17 cellular contexts compared by ENCODE assay signal in genomic region chr12:16526693-16527092, GRCh38.
A peak's percentile ranks its signal among the peaks of the same experiment; 100 is the strongest.
DNase-seq lines count a peak whose midpoint lies in the region; ATAC-seq, FAIRE-seq and TF ChIP-seq lines count a peak whose summit lies in the region.
"Had no signal": no experiment of that assay in that cellular context is flagged by ENCODE, and none has a peak within 500 bp of the region (broad histone marks: within the 10 kb centered on the region; RNA-seq: fewer than 3 reads in every experiment).

No MANE protein-coding gene starts in this region.

- peak overlapping the region; percentile 91 for H3K9ac ChIP-seq in mesenchymal stem cell (ENCODE audit: low read length)

- H3K9me3 ChIP-seq in mesenchymal stem cell (ENCODE audit: control insufficient read depth, low read length), result no peaks in the 10 kb centered on the region
- H3K9me3 ChIP-seq: ovary, upper lobe of left lung had no signal

- H3K4me3 ChIP-seq in ACC112 (ENCODE audit: low read depth, low read length) (no peak overlapping the region), brain microvascular endothelial cell (ENCODE audit: low read depth, low read length) (no peak overlapping the region), mesenchymal stem cell (ENCODE audit: insufficient read depth in 1 of 2, low read depth in 1 of 2, low read length in 2 of 2) (no peak overlapping the region)
- H3K4me3 ChIP-seq: ovary, upper lobe of left lung had no signal

- H4K8ac ChIP-seq in mesenchymal stem cell (ENCODE audit: low read length), result no peak overlapping the region

- H3K79me1 ChIP-seq in mesenchymal stem cell (replicated peaks; ENCODE audit: low read length, poor library complexity, severe bottlenecking), result no peaks in the 10 kb centered on the region

- no peak overlapping the region for H3K4me2 ChIP-seq in mesenchymal stem cell (ENCODE audit: low read length, poor library complexity, severe bottlenecking)

- H3K27ac ChIP-seq in ACC112 (ENCODE audit: low read depth, low read length) (peak overlapping the region; percentile 81), brain microvascular endothelial cell (no peak overlapping the region), mesenchymal stem cell (ENCODE audit: low read length, poor library complexity, severe bottlenecking) (no peak overlapping the region)
- H3K27ac ChIP-seq: ovary, upper lobe of left lung had no signal

- peaks cover 17% of the 10 kb centered on the region for H3K4me1 ChIP-seq in ACC112 (ENCODE audit: control insufficient read depth, insufficient read depth, low read length, unreplicated experiment)
- H3K4me1 ChIP-seq in mesenchymal stem cell (ENCODE audit: control insufficient read depth, insufficient read depth, low read depth, low read length), result no peaks in the 10 kb centered on the region
- H3K4me1 ChIP-seq: upper lobe of left lung had no signal

- H3K18ac ChIP-seq in mesenchymal stem cell (ENCODE audit: low read depth in 1 of 2, low read length in 2 of 2), result no peak overlapping the region

- TF ChIP-seq POLR2A in H54 (IDR thresholded peaks at IDR 0.05; ENCODE audit: low read depth, low read length), result no peak

- H3K27me3 ChIP-seq in ACC112 (ENCODE audit: insufficient read depth, low read length) (no peaks in the 10 kb centered on the region), brain microvascular endothelial cell (replicated peaks) (no peaks in the 10 kb centered on the region), mesenchymal stem cell (ENCODE audit: control insufficient read depth in 1 of 2, insufficient read depth in 1 of 2, low read length in 2 of 2) (no peaks in the 10 kb centered on the region)
- H3K27me3 ChIP-seq: ovary, upper lobe of left lung had no signal

- H2AFZ ChIP-seq in ACC112 (ENCODE audit: low read length, unreplicated experiment) (no peak overlapping the region), mesenchymal stem cell (ENCODE audit: low read depth, low read length) (no peak overlapping the region)

- no peak for ATAC-seq in GM21619 (IDR thresholded peaks at IDR 0.05; ENCODE audit: unreplicated experiment)
- ATAC-seq: activated CD8-positive, alpha-beta T cell treated with anti-CD3 and anti-CD28 coated beads for 36 hours had no signal

- no peak overlapping the region for H3K23ac ChIP-seq in mesenchymal stem cell (ENCODE audit: low read length in 2 of 2)

- no peak overlapping the region for H2BK12ac ChIP-seq in mesenchymal stem cell (ENCODE audit: low read length in 2 of 2)

- WGBS in mesenchymal stem cell, result 68% methylated on average over 2 of the region's 2 CpGs

- TF ChIP-seq CTCF in brain microvascular endothelial cell (IDR thresholded peaks at IDR 0.05; ENCODE audit: low read depth, low read length, missing control alignments) (no peak), GM10248 (IDR thresholded peaks at IDR 0.05; ENCODE audit: control extremely low read depth, extremely low read depth, low read depth, missing control alignments) (no peak)

- H2BK15ac ChIP-seq in mesenchymal stem cell (ENCODE audit: low read depth, poor library complexity, severe bottlenecking), result no peak overlapping the region

- no peaks in the 10 kb centered on the region for H3K79me2 ChIP-seq in ACC112 (ENCODE audit: control insufficient read depth, insufficient read depth, low read length, unreplicated experiment)

- no peak overlapping the region for H2AK5ac ChIP-seq in mesenchymal stem cell (ENCODE audit: low read length, severe bottlenecking)

- H2BK120ac ChIP-seq in mesenchymal stem cell (ENCODE audit: low read depth, low read length), result no peak overlapping the region

- no peaks in the 10 kb centered on the region for H3K36me3 ChIP-seq in ACC112 (ENCODE audit: insufficient read depth, low read length)
- H3K36me3 ChIP-seq in brain microvascular endothelial cell (replicated peaks), result no peaks in the 10 kb centered on the region
- no peaks in the 10 kb centered on the region for H3K36me3 ChIP-seq in mesenchymal stem cell (ENCODE audit: control insufficient read depth in 1 of 2, insufficient read depth in 2 of 2, low read depth in 1 of 2, low read length in 2 of 2)
- H3K36me3 ChIP-seq: ovary, upper lobe of left lung had no signal

- H3K14ac ChIP-seq in mesenchymal stem cell (ENCODE audit: low read length in 2 of 2), result no peak overlapping the region

- no peak overlapping the region for H3K4ac ChIP-seq in mesenchymal stem cell (ENCODE audit: low read depth in 1 of 2, low read length in 2 of 2)

- CTCF ChIA-PET in GM10248 (lab: Yijun Ruan, JAX), result interaction anchor here (0.7 kb wide), 1 partner anchor 17 kb away, joined by 4 read pairs; no protein-coding TSS in a partner anchor

- DNase-seq in H54 (ENCODE audit: insufficient read length, low spot score) (no peak), brain microvascular endothelial cell (peak; percentile 35), mesenchymal stem cell (peak; percentile 20), GM10248 (ENCODE audit: extremely low spot score) (no peak), GM19240 (ENCODE audit: insufficient read length, low spot score) (no peak)
- DNase-seq in NK-92 treated with Interleukin-12 subunit alpha and Interleukin-12 subunit beta, amount 100 ng/mL, for 24 hours (lab: John Stamatoyannopoulos, UW), result no peak
- DNase-seq: activated CD8-positive, alpha-beta T cell treated with anti-CD3 and anti-CD28 coated beads for 36 hours; activated gamma-delta T cell treated with Interleukin-2 at 50 U/mL for 16 hours; DND-41; Kasumi-1; NCI-H1930; NCI-H748 treated with DMSO at 0.1 percent for 48 hours; upper lobe of left lung had no signal

- peak; percentile 15 for FAIRE-seq in H54 (lab: Jason Lieb, UNC)
- FAIRE-seq: TTC549 had no signal

- H2BK5ac ChIP-seq in mesenchymal stem cell (ENCODE audit: low read depth, low read length, poor library complexity, severe bottlenecking), result no peak overlapping the region

- in situ Hi-C loops in brain microvascular endothelial cell (cut with HindIII; ENCODE audit: low pct_ligation_motif_present, low sequenced_read_pairs), result no loop called here

- no peak overlapping the region for H4K91ac ChIP-seq in mesenchymal stem cell (ENCODE audit: low read length)

- POLR2A ChIA-PET in GM10248 (lab: Yijun Ruan, JAX), result no interaction called here

Comparison
In these comparisons a context has a peak if more than half of its experiments do, and no peak if none do; other contexts are left out.
1. DNase-seq: peak in brain microvascular endothelial cell (single experiment) and mesenchymal stem cell (single experiment); none in H54 (single experiment), GM10248 (single experiment), NK-92 treated with Interleukin-12 subunit alpha and Interleukin-12 subunit beta, amount 100 ng/mL, for 24 hours (single experiment) and GM19240 (single experiment).